23 cellular contexts compared by ENCODE assay signal in the genomic region with DNA sequence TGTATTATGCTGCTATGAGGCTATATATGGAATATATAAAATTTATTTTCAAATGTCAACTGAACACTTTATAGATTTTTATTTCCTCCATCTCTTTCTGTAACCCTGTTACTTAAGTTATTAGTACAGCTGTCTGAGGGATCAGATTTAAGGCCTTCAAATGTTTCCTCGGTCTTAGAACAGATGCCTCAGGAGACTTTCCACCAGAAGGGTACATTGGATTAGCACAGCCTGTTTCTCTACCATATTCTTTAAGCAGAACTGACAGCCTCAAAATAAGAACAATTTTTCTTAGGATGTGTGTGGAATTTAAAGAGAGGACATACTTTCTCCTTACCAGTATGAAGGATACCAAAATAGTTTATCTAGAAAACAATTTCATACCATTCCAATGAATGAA.
"Had no signal": no experiment of that assay in that cellular context is flagged by ENCODE, and none has a peak within 500 bp of the region (broad histone marks: within the 10 kb centered on the region; RNA-seq: fewer than 3 reads in every experiment).

No MANE protein-coding gene starts in this region.

- H3K36me3 ChIP-seq: neutrophil, prostate gland, right atrium auricular region, stomach, thyroid gland, vagina had no signal

- H3K4me3 ChIP-seq: dorsolateral prefrontal cortex, hepatocyte, lung, prostate gland, right atrium auricular region, stomach, thyroid gland, vagina had no signal

- H3K27ac Mint-ChIP-seq: memory B cell; natural killer cell treated with Interleukin-12 subunit alpha and Interleukin-12 subunit beta and Interleukin-15 and Interleukin-18, amount 100 ng/mL, for 72 hours; stimulated activated effector memory CD8-positive, alpha-beta T cell treated with anti-CD3 and anti-CD28 coated beads, Interleukin-12 subunit alpha, Interleukin-12 subunit beta, amount 100 ng/mL, for 72 hours had no signal

- H3K4me1 ChIP-seq: prostate gland, right atrium auricular region, stomach, thyroid gland, vagina had no signal

- ATAC-seq: left lobe of liver; natural killer cell treated with Interleukin-12 subunit alpha and Interleukin-12 subunit beta and Interleukin-15 and Interleukin-18, amount 100 ng/mL, for 72 hours; sciatic nerve; stimulated activated effector memory CD8-positive, alpha-beta T cell treated with anti-CD3 and anti-CD28 coated beads, Interleukin-12 subunit alpha, Interleukin-12 subunit beta, amount 100 ng/mL, for 72 hours had no signal

- H3K4me3 Mint-ChIP-seq: memory B cell; naive B cell; natural killer cell treated with Interleukin-12 subunit alpha and Interleukin-12 subunit beta and Interleukin-15 and Interleukin-18, amount 100 ng/mL, for 72 hours; neural crest cell; stimulated activated effector memory CD8-positive, alpha-beta T cell treated with anti-CD3 and anti-CD28 coated beads, Interleukin-12 subunit alpha, Interleukin-12 subunit beta, amount 100 ng/mL, for 72 hours had no signal

- H3K79me2 ChIP-seq: hepatocyte had no signal

- DNase-seq: dorsolateral prefrontal cortex; effector CD4-positive, alpha-beta T cell; head of caudate nucleus; kidney; naive B cell; stimulated activated CD4-positive, alpha-beta T cell treated with anti-CD3 and anti-CD28 coated beads, Interleukin-2, amount 100 ng/mL, for 24 hours; stimulated activated CD4-positive, alpha-beta T cell treated with anti-CD3 and anti-CD28 coated beads, Interleukin-4, amount 100 ng/mL, for 24 hours; stimulated activated naive CD4-positive, alpha-beta T cell treated with Interleukin-2 at 50 U/mL for 16 hours; stomach; thyroid gland; trophoblast cell had no signal

- H3K9me3 ChIP-seq: neutrophil, prostate gland, right atrium auricular region, stomach, thyroid gland, vagina had no signal

- H3K27me3 ChIP-seq: dorsolateral prefrontal cortex, hepatocyte, neutrophil, right atrium auricular region, stomach, thyroid gland, vagina had no signal

- H3K36me3 Mint-ChIP-seq: memory B cell; naive B cell; stimulated activated effector memory CD8-positive, alpha-beta T cell treated with anti-CD3 and anti-CD28 coated beads, Interleukin-12 subunit alpha, Interleukin-12 subunit beta, amount 100 ng/mL, for 72 hours had no signal

- H3K4me1 Mint-ChIP-seq: memory B cell; naive B cell; neural crest cell; stimulated activated effector memory CD8-positive, alpha-beta T cell treated with anti-CD3 and anti-CD28 coated beads, Interleukin-12 subunit alpha, Interleukin-12 subunit beta, amount 100 ng/mL, for 72 hours had no signal

- H3K27me3 Mint-ChIP-seq: memory B cell; naive B cell; natural killer cell treated with Interleukin-12 subunit alpha and Interleukin-12 subunit beta and Interleukin-15 and Interleukin-18, amount 100 ng/mL, for 72 hours had no signal

- H2AFZ ChIP-seq: hepatocyte had no signal

- H3K4me2 ChIP-seq: hepatocyte had no signal

- H3K27ac ChIP-seq: dorsolateral prefrontal cortex, hepatocyte, neutrophil, prostate gland, right atrium auricular region, stomach, thyroid gland, vagina had no signal
